10 cellular contexts compared by ENCODE assay signal in genomic region chr12:21940549-21940948, GRCh38. TPM values are rescaled to one million over a fixed set of nuclear protein-coding genes. Genes with fewer than 3 reads are reported as not detected.
DNase-seq lines count a peak whose midpoint lies in the region; ATAC-seq lines count a peak whose summit lies in the region.
"Had no signal": no experiment of that assay in that cellular context is flagged by ENCODE, and none has a peak within 500 bp of the region (broad histone marks: within the 10 kb centered on the region; RNA-seq: fewer than 3 reads in every experiment).

No MANE protein-coding gene starts in this region.

- H4K20me1 ChIP-seq in GM23248 (ENCODE audit: insufficient read depth): no peaks in the 10 kb centered on the region

- no peaks in the 10 kb centered on the region for H3K9me3 Mint-ChIP-seq in activated naive CD8-positive, alpha-beta T cell treated with anti-CD3 and anti-CD28 coated beads, Interleukin-2, amount 10 ng/mL, durations not matched to agents 7 days and 5 days

- peak overlapping the region; percentile 71 for H3K4me3 Mint-ChIP-seq in activated naive CD8-positive, alpha-beta T cell treated with anti-CD3 and anti-CD28 coated beads, Interleukin-2, amount 10 ng/mL, durations not matched to agents 7 days and 5 days

- WGBS in GM23248 (ENCODE audit: low coverage in 1 of 2, low lambda C conversion rate in 2 of 2, missing lambda C conversion rate in 2 of 2), 2 experiments: 3% methylated on average over 6 of the region's 6 CpGs

- peaks cover 9% of the 10 kb centered on the region; the same call in 1 of the 2 replicates for H3F3A ChIP-seq in GM23248 (ENCODE audit: insufficient read depth)

- peak overlapping the region; percentile 75 for H3K4me3 ChIP-seq in GM23248
- H3K4me3 ChIP-seq in iPS-11a (ENCODE audit: low read depth, low read length): peak overlapping the region; percentile 58
- H3K4me3 ChIP-seq in skeletal muscle cell (ENCODE audit: low read depth, low read length): peak overlapping the region; percentile 56

- H3K27me3 Mint-ChIP-seq in activated naive CD8-positive, alpha-beta T cell treated with anti-CD3 and anti-CD28 coated beads, Interleukin-2, amount 10 ng/mL, durations not matched to agents 7 days and 5 days: peaks cover 63% of the 10 kb centered on the region

- H3K4me2 ChIP-seq in GM23248 (ENCODE audit: unreplicated experiment): peak overlapping the region; percentile 97

- no peaks in the 10 kb centered on the region for H3K27me3 ChIP-seq in GM23248 (replicated peaks; ENCODE audit: insufficient read depth)

- no peak for ATAC-seq in activated naive CD8-positive, alpha-beta T cell treated with anti-CD3 and anti-CD28 coated beads, Interleukin-2, amount 10 ng/mL, durations not matched to agents 7 days and 5 days (ENCODE audit: low read depth)
- ATAC-seq in GM21526 (IDR thresholded peaks at IDR 0.05; ENCODE audit: low FRiP score, unreplicated experiment): no peak
- no peak for ATAC-seq in HG03521 (IDR thresholded peaks at IDR 0.05; ENCODE audit: unreplicated experiment)
- ATAC-seq: Panc1 had no signal

- no peaks in the 10 kb centered on the region for H3K36me3 Mint-ChIP-seq in activated naive CD8-positive, alpha-beta T cell treated with anti-CD3 and anti-CD28 coated beads, Interleukin-2, amount 10 ng/mL, durations not matched to agents 7 days and 5 days

- H3K9me2 ChIP-seq in GM23248 (ENCODE audit: insufficient read depth): no peaks in the 10 kb centered on the region

- DNase-seq in GM23248 (peak; percentile 37), skeletal muscle cell (ENCODE audit: low read depth) (no peak), NCI-H1048 (lab: John Stamatoyannopoulos, UW) (no peak)
- no peak for DNase-seq in activated naive CD8-positive, alpha-beta T cell treated with anti-CD3 and anti-CD28 coated beads, Interleukin-2, amount 10 ng/mL, durations not matched to agents 7 days and 5 days
- DNase-seq in stimulated activated CD4-positive, alpha-beta T cell treated with anti-CD3 and anti-CD28 coated beads, Interleukin-4, amount 100 ng/mL, for 24 hours: no peak
- DNase-seq: activated gamma-delta T cell treated with Interleukin-2 at 50 U/mL for 16 hours had no signal

- in situ Hi-C loops in GM23248 (cut with MboI): no loop called here

- H3K4me1 Mint-ChIP-seq in activated naive CD8-positive, alpha-beta T cell treated with anti-CD3 and anti-CD28 coated beads, Interleukin-2, amount 10 ng/mL, durations not matched to agents 7 days and 5 days: peaks cover 6% of the 10 kb centered on the region

- peak overlapping the region; percentile 83 for H3K9ac ChIP-seq in GM23248

- H3K36me3 ChIP-seq in GM23248 (ENCODE audit: low read depth): peaks cover 4% of the 10 kb centered on the region; the same call in 1 of the 2 replicates

- peaks cover 6% of the 10 kb centered on the region; the same call in 1 of the 2 replicates for H3K4me1 ChIP-seq in GM23248 (ENCODE audit: insufficient read depth)

- peak overlapping the region; percentile 68 for H3K27ac ChIP-seq in GM23248

- H3K9me3 ChIP-seq in GM23248 (ENCODE audit: low read depth): no peaks in the 10 kb centered on the region

- no peak overlapping the region for H3K27ac Mint-ChIP-seq in activated naive CD8-positive, alpha-beta T cell treated with anti-CD3 and anti-CD28 coated beads, Interleukin-2, amount 10 ng/mL, durations not matched to agents 7 days and 5 days

- H3K79me2 ChIP-seq in GM23248 (ENCODE audit: insufficient read depth): peaks cover 24% of the 10 kb centered on the region; the same call in 1 of the 2 replicates

- POLR2A ChIA-PET in activated naive CD8-positive, alpha-beta T cell treated with anti-CD3 and anti-CD28 coated beads, Interleukin-2, amount 10 ng/mL, durations not matched to agents 7 days and 5 days (lab: Charles Lee): no interaction called here

- H2AFZ ChIP-seq in GM23248: peak overlapping the region; percentile 91

RNA-seq across cellular contexts. Expression of gene ABCC9, which starts 0.7 kb away (rescaled TPM):
- 41.7 and 44.3 TPM in 2 replicates for total RNA-seq in GM23248 (2014; rRNA removed; shearing (Covaris generic))
- polyA plus RNA-seq in GM23248 (2016; fragmentation: Nextera tagmentation; extraction: Ambion mirVana): 12.7 and 14.2 TPM in 2 replicates
- total RNA-seq in activated naive CD8-positive, alpha-beta T cell treated with anti-CD3 and anti-CD28 coated beads, Interleukin-2, amount 10 ng/mL, durations not matched to agents 7 days and 5 days: not detected

Comparison
In these comparisons a context has a peak if more than half of its experiments do, and no peak if none do; other contexts are left out.
1. RNA of gene ABCC9, which starts 0.7 kb away (total RNA-seq): 41.7 to 44.3 TPM in GM23248; not detected in activated naive CD8-positive, alpha-beta T cell treated with anti-CD3 and anti-CD28 coated beads, Interleukin-2, amount 10 ng/mL, durations not matched to agents 7 days and 5 days; every median in the first group is over 10 times any median in the second.
2. Peak in every context shown above with its lines, with median percentiles within 50 percentile points of each other: H3K4me3 ChIP-seq.